ENCODE assay signal across 18 cellular contexts in genomic region chr3:127173516-127174166, GRCh38. TPM values are rescaled to one million over a fixed set of nuclear protein-coding genes. Genes with fewer than 3 reads are reported as not detected.
A peak's percentile ranks its signal among the peaks of the same experiment; 100 is the strongest.
DNase-seq lines count a peak whose midpoint lies in the region; ATAC-seq, FAIRE-seq and TF ChIP-seq lines count a peak whose summit lies in the region.
"Had no signal": no experiment of that assay in that cellular context is flagged by ENCODE, and none has a peak within 500 bp of the region (broad histone marks: within the 10 kb centered on the region; RNA-seq: fewer than 3 reads in every experiment).

No MANE protein-coding gene starts in this region.

- DNase-seq in activated effector memory CD4-positive, alpha-beta T cell treated with anti-CD3 and anti-CD28 coated beads, Interleukin-2, amount 50 U/mL, for 16 hours, result peak; percentile 36
- DNase-seq in activated effector memory CD4-positive, alpha-beta T cell treated with Interleukin-2 at 50 U/mL for 16 hours, result no peak
- DNase-seq in astrocyte (ENCODE audit: low read depth) (no peak), mesenchymal stem cell (no peak), upper lobe of right lung (peak; percentile 31), amniotic stem cell (lab: John Stamatoyannopoulos, UW) (no peak), MG63 (no peak)
- DNase-seq: KBM-7, NCI-H2171, NCI-H774, Right ventricle myocardium superior had no signal

- H3K4me3 Mint-ChIP-seq in astrocyte (ENCODE audit: unreplicated experiment), result no peak overlapping the region
- no peak overlapping the region for H3K4me3 Mint-ChIP-seq in activated T-helper 17 cell treated with anti-CD3 and anti-CD28 coated beads, Interleukin-2, amount 50 U/mL, for 72 hours

- H3K23ac ChIP-seq in mesenchymal stem cell (ENCODE audit: low read length in 2 of 2), result no peak overlapping the region

- H3K18ac ChIP-seq in mesenchymal stem cell (ENCODE audit: low read depth in 1 of 2, low read length in 2 of 2), result peak overlapping the region; percentile 0 to 48

- no peak overlapping the region for H2BK5ac ChIP-seq in mesenchymal stem cell (ENCODE audit: low read depth, low read length, poor library complexity, severe bottlenecking)

- no peak overlapping the region for H2BK15ac ChIP-seq in mesenchymal stem cell (ENCODE audit: low read depth, poor library complexity, severe bottlenecking)

- H4K8ac ChIP-seq in mesenchymal stem cell (ENCODE audit: low read length), result no peak overlapping the region

- no peaks in the 10 kb centered on the region for H3K79me1 ChIP-seq in mesenchymal stem cell (replicated peaks; ENCODE audit: low read length, poor library complexity, severe bottlenecking)

- peaks cover 16% of the 10 kb centered on the region for H3K27me3 Mint-ChIP-seq in astrocyte (ENCODE audit: low read depth, unreplicated experiment)
- H3K27me3 Mint-ChIP-seq in activated T-helper 17 cell treated with anti-CD3 and anti-CD28 coated beads, Interleukin-2, amount 50 U/mL, for 72 hours, result peaks cover 26% of the 10 kb centered on the region

- H2BK120ac ChIP-seq in mesenchymal stem cell (ENCODE audit: low read depth, low read length), result no peak overlapping the region

- H3K36me3 Mint-ChIP-seq in astrocyte (ENCODE audit: low read depth, unreplicated experiment), result no peaks in the 10 kb centered on the region
- no peaks in the 10 kb centered on the region for H3K36me3 Mint-ChIP-seq in activated T-helper 17 cell treated with anti-CD3 and anti-CD28 coated beads, Interleukin-2, amount 50 U/mL, for 72 hours (ENCODE audit: low read depth)

- H2AFZ ChIP-seq in astrocyte (ENCODE audit: low read depth, low read length) (no peak overlapping the region), mesenchymal stem cell (ENCODE audit: low read depth, low read length) (no peak overlapping the region)

- H2BK12ac ChIP-seq in mesenchymal stem cell (ENCODE audit: low read length in 2 of 2), result no peak overlapping the region

- TF ChIP-seq CTCF in astrocyte (IDR thresholded peaks at IDR 0.05; ENCODE audit: insufficient read depth, low read depth, low read length) (no peak), upper lobe of right lung (IDR thresholded peaks at IDR 0.05) (no peak)

- H3K36me3 ChIP-seq in astrocyte (ENCODE audit: insufficient read depth, low read length) (no peaks in the 10 kb centered on the region), mesenchymal stem cell (ENCODE audit: control insufficient read depth in 1 of 2, insufficient read depth in 2 of 2, low read depth in 1 of 2, low read length in 2 of 2) (no peaks in the 10 kb centered on the region), upper lobe of right lung (no peaks in the 10 kb centered on the region), MG63 (no peaks in the 10 kb centered on the region)

- no peak overlapping the region for H2AK5ac ChIP-seq in mesenchymal stem cell (ENCODE audit: low read length, severe bottlenecking)

- no peaks in the 10 kb centered on the region for H3K27me3 ChIP-seq in astrocyte (ENCODE audit: insufficient read depth, low read length)
- peaks cover 23 to 63% of the 10 kb centered on the region in 2 experiments for H3K27me3 ChIP-seq in mesenchymal stem cell (ENCODE audit: control insufficient read depth in 1 of 2, insufficient read depth in 1 of 2, low read length in 2 of 2)
- H3K27me3 ChIP-seq in upper lobe of right lung, result no peaks in the 10 kb centered on the region
- H3K27me3 ChIP-seq in MG63, result no peaks in the 10 kb centered on the region

- H3K9ac ChIP-seq in astrocyte (ENCODE audit: low read length) (no peak overlapping the region), mesenchymal stem cell (ENCODE audit: low read length) (no peak overlapping the region)

- WGBS in mesenchymal stem cell, result 80% methylated on average over 5 of the region's 5 CpGs

- no peak overlapping the region for H3K4me3 ChIP-seq in astrocyte (ENCODE audit: insufficient read depth, low read depth, low read length)
- H3K4me3 ChIP-seq in mesenchymal stem cell (ENCODE audit: insufficient read depth in 1 of 2, low read depth in 1 of 2, low read length in 2 of 2), result peak overlapping the region in 1 of 2 experiments; percentile 19
- H3K4me3 ChIP-seq in upper lobe of right lung, result no peak overlapping the region
- H3K4me3 ChIP-seq in MG63, result no peak overlapping the region
- H3K4me3 ChIP-seq: GM12878 had no signal

- H3K79me2 ChIP-seq in astrocyte (ENCODE audit: insufficient read depth, low read length), result no peaks in the 10 kb centered on the region

- no peaks in the 10 kb centered on the region for H4K20me1 ChIP-seq in astrocyte (ENCODE audit: insufficient read depth, low read length)

- H3K9me3 ChIP-seq in astrocyte (ENCODE audit: insufficient read depth, low read depth, low read length) (no peaks in the 10 kb centered on the region), mesenchymal stem cell (ENCODE audit: control insufficient read depth, low read length) (peaks cover 15% of the 10 kb centered on the region), upper lobe of right lung (no peaks in the 10 kb centered on the region), MG63 (no peaks in the 10 kb centered on the region)

- no peak overlapping the region for H4K91ac ChIP-seq in mesenchymal stem cell (ENCODE audit: low read length)

- no peak overlapping the region for H3K27ac Mint-ChIP-seq in astrocyte (ENCODE audit: unreplicated experiment)
- no peak overlapping the region for H3K27ac Mint-ChIP-seq in activated T-helper 17 cell treated with anti-CD3 and anti-CD28 coated beads, Interleukin-2, amount 50 U/mL, for 72 hours

- peaks cover 25% of the 10 kb centered on the region for H3K4me1 ChIP-seq in astrocyte (ENCODE audit: insufficient read depth, low read length)
- peaks cover 21% of the 10 kb centered on the region for H3K4me1 ChIP-seq in mesenchymal stem cell (ENCODE audit: control insufficient read depth, insufficient read depth, low read depth, low read length)
- no peaks in the 10 kb centered on the region for H3K4me1 ChIP-seq in upper lobe of right lung

- peaks cover 7% of the 10 kb centered on the region for H3K9me3 Mint-ChIP-seq in astrocyte (ENCODE audit: unreplicated experiment)
- no peaks in the 10 kb centered on the region for H3K9me3 Mint-ChIP-seq in activated T-helper 17 cell treated with anti-CD3 and anti-CD28 coated beads, Interleukin-2, amount 50 U/mL, for 72 hours

- no peak for FAIRE-seq in astrocyte (lab: Jason Lieb, UNC)
- FAIRE-seq: A204.1, GM12878, GM18507 had no signal

- peak overlapping the region in 1 of 2 experiments; percentile 36 for H3K14ac ChIP-seq in mesenchymal stem cell (ENCODE audit: low read length in 2 of 2)

- no peak for ATAC-seq in upper lobe of right lung
- no peak for ATAC-seq in activated T-helper 17 cell treated with anti-CD3 and anti-CD28 coated beads, Interleukin-2, amount 50 U/mL, for 72 hours (replicated peaks)
- ATAC-seq: GM12878 had no signal

- H3K27ac ChIP-seq in astrocyte (ENCODE audit: low read depth, low read length) (no peak overlapping the region), mesenchymal stem cell (ENCODE audit: low read length, poor library complexity, severe bottlenecking) (no peak overlapping the region), upper lobe of right lung (no peak overlapping the region)
- H3K27ac ChIP-seq: C4-2B, HL-60 had no signal

- H3K4ac ChIP-seq in mesenchymal stem cell (ENCODE audit: low read depth in 1 of 2, low read length in 2 of 2), result no peak overlapping the region

- H3K4me2 ChIP-seq in astrocyte (ENCODE audit: low read length) (peak overlapping the region; percentile 78), mesenchymal stem cell (ENCODE audit: low read length, poor library complexity, severe bottlenecking) (no peak overlapping the region)

- H3K4me1 Mint-ChIP-seq in astrocyte (ENCODE audit: low read depth, unreplicated experiment), result peaks cover 20% of the 10 kb centered on the region
- H3K4me1 Mint-ChIP-seq in activated T-helper 17 cell treated with anti-CD3 and anti-CD28 coated beads, Interleukin-2, amount 50 U/mL, for 72 hours, result no peaks in the 10 kb centered on the region

- intact Hi-C loops in upper lobe of right lung (cut with DNase I), result no loop called here

RNA-seq across cellular contexts. Expression of gene PRR23E, which starts 19.3 kb away (rescaled TPM):
- total RNA-seq in astrocyte (not detected in 2 replicates), upper lobe of right lung (not detected)
- not detected for polyA plus RNA-seq in mesenchymal stem cell (2013, experiment 1 of 2)
- polyA plus RNA-seq in mesenchymal stem cell (2013, experiment 2 of 2), result not detected
- total RNA-seq in MG63 (2014; rRNA removed; shearing (Covaris generic); ENCODE audit: low replicate concordance), result not detected in 2 replicates
- total RNA-seq in activated T-helper 17 cell treated with anti-CD3 and anti-CD28 coated beads, Interleukin-2, amount 50 U/mL, for 72 hours, result not detected
- total RNA-seq: GM12878, NCI-H460, Right ventricle myocardium superior had no signal
- polyA plus RNA-seq: GM12878 had no signal

Comparison
In these comparisons a context has a peak if more than half of its experiments do, and no peak if none do; other contexts are left out.
1. DNase-seq: peak in activated effector memory CD4-positive, alpha-beta T cell treated with anti-CD3 and anti-CD28 coated beads, Interleukin-2, amount 50 U/mL, for 16 hours (single experiment) and upper lobe of right lung (single experiment); none in activated effector memory CD4-positive, alpha-beta T cell treated with Interleukin-2 at 50 U/mL for 16 hours (single experiment), astrocyte (single experiment), mesenchymal stem cell (single experiment), amniotic stem cell (single experiment) and MG63 (single experiment).